9 cellular contexts compared by ENCODE assay signal in genomic region chr5:175478008-175478383, GRCh38. TPM values are rescaled to one million over a fixed set of nuclear protein-coding genes. Genes with fewer than 3 reads are reported as not detected.
DNase-seq lines count a peak whose midpoint lies in the region; ATAC-seq lines count a peak whose summit lies in the region.
"Had no signal": no experiment of that assay in that cellular context is flagged by ENCODE, and none has a peak within 500 bp of the region (broad histone marks: within the 10 kb centered on the region; RNA-seq: fewer than 3 reads in every experiment).

No MANE protein-coding gene starts in this region.

- intact Hi-C loops in activated CD4-positive, alpha-beta T cell treated with anti-CD3 and anti-CD28 coated beads, Interleukin-2, amount 10 ng/mL, durations not matched to agents 24 days and 14 days (cut with micrococcal nuclease) = loop anchor here (1.0 to 2.0 kb wide), 3 partner anchors 13 to 179 kb away; no protein-coding TSS in a partner anchor

- peaks cover 3% of the 10 kb centered on the region for H3K36me3 ChIP-seq in thymus (ENCODE audit: control insufficient read depth, insufficient read depth)

- H3K9me3 Mint-ChIP-seq in activated CD4-positive, alpha-beta T cell treated with anti-CD3 and anti-CD28 coated beads, Interleukin-2, amount 10 ng/mL, durations not matched to agents 24 days and 14 days = peaks cover 3% of the 10 kb centered on the region
- no peaks in the 10 kb centered on the region for H3K9me3 Mint-ChIP-seq in activated naive CD8-positive, alpha-beta T cell treated with anti-CD3 and anti-CD28 coated beads, Interleukin-2, amount 50 U/mL, for 24 hours

- peak overlapping the region; percentile 66 for H3K27ac ChIP-seq in thymus (ENCODE audit: low read depth)

- H3K4me3 ChIP-seq in thymus (ENCODE audit: low read length) = peak overlapping the region; percentile 74

- H3K27me3 ChIP-seq in thymus (ENCODE audit: control insufficient read depth, insufficient read depth) = peaks cover 9% of the 10 kb centered on the region

- peaks cover 14% of the 10 kb centered on the region for H3K4me1 ChIP-seq in thymus (ENCODE audit: control insufficient read depth, insufficient read depth, low read length)

- peak overlapping the region; percentile 77 for H3K4me3 Mint-ChIP-seq in activated CD4-positive, alpha-beta T cell treated with anti-CD3 and anti-CD28 coated beads, Interleukin-2, amount 10 ng/mL, durations not matched to agents 24 days and 14 days
- H3K4me3 Mint-ChIP-seq in activated naive CD8-positive, alpha-beta T cell treated with anti-CD3 and anti-CD28 coated beads, Interleukin-2, amount 50 U/mL, for 24 hours = peak overlapping the region; percentile 74

- no peaks in the 10 kb centered on the region for H3K9me3 ChIP-seq in thymus (ENCODE audit: control insufficient read depth)

- no peak for DNase-seq in activated CD4-positive, alpha-beta T cell treated with anti-CD3 and anti-CD28 coated beads, Interleukin-2, amount 10 ng/mL, durations not matched to agents 24 days and 14 days
- no peak for DNase-seq in activated CD4-positive, alpha-beta T cell treated with anti-CD3 and anti-CD28 coated beads for 4 hours
- no peak for DNase-seq in activated naive CD8-positive, alpha-beta T cell treated with anti-CD3 and anti-CD28 coated beads, Interleukin-2, amount 50 U/mL, for 24 hours
- peak; percentile 76 for DNase-seq in left kidney (ENCODE audit: low read depth, low spot score)
- DNase-seq in Kasumi-1 (lab: John Stamatoyannopoulos, UW) = no peak
- no peak for DNase-seq in NOMO-1 (lab: John Stamatoyannopoulos, UW; ENCODE audit: unreplicated experiment in 2 of 2)

- H3K36me3 Mint-ChIP-seq in activated CD4-positive, alpha-beta T cell treated with anti-CD3 and anti-CD28 coated beads, Interleukin-2, amount 10 ng/mL, durations not matched to agents 24 days and 14 days (ENCODE audit: low read depth) = peaks cover 38% of the 10 kb centered on the region
- peaks cover 42% of the 10 kb centered on the region for H3K36me3 Mint-ChIP-seq in activated naive CD8-positive, alpha-beta T cell treated with anti-CD3 and anti-CD28 coated beads, Interleukin-2, amount 50 U/mL, for 24 hours (ENCODE audit: low read depth)

- peaks cover 11% of the 10 kb centered on the region for H3K27me3 Mint-ChIP-seq in activated CD4-positive, alpha-beta T cell treated with anti-CD3 and anti-CD28 coated beads, Interleukin-2, amount 10 ng/mL, durations not matched to agents 24 days and 14 days
- H3K27me3 Mint-ChIP-seq in activated naive CD8-positive, alpha-beta T cell treated with anti-CD3 and anti-CD28 coated beads, Interleukin-2, amount 50 U/mL, for 24 hours = peaks cover 1% of the 10 kb centered on the region

- peak overlapping the region; percentile 71 for H3K27ac Mint-ChIP-seq in activated CD4-positive, alpha-beta T cell treated with anti-CD3 and anti-CD28 coated beads, Interleukin-2, amount 10 ng/mL, durations not matched to agents 24 days and 14 days
- no peak overlapping the region for H3K27ac Mint-ChIP-seq in activated naive CD8-positive, alpha-beta T cell treated with anti-CD3 and anti-CD28 coated beads, Interleukin-2, amount 50 U/mL, for 24 hours

- no peak for ATAC-seq in activated naive CD8-positive, alpha-beta T cell treated with anti-CD3 and anti-CD28 coated beads, Interleukin-2, amount 50 U/mL, for 24 hours
- no peak for ATAC-seq in GM19023 (IDR thresholded peaks at IDR 0.05; ENCODE audit: unreplicated experiment)

- peaks cover 43% of the 10 kb centered on the region for H3K4me1 Mint-ChIP-seq in activated CD4-positive, alpha-beta T cell treated with anti-CD3 and anti-CD28 coated beads, Interleukin-2, amount 10 ng/mL, durations not matched to agents 24 days and 14 days
- H3K4me1 Mint-ChIP-seq in activated naive CD8-positive, alpha-beta T cell treated with anti-CD3 and anti-CD28 coated beads, Interleukin-2, amount 50 U/mL, for 24 hours = peaks cover 49% of the 10 kb centered on the region

- whole genome bisulfite sequencing in thymus = 6% methylated on average over 12 of the region's 12 CpGs

RNA-seq across cellular contexts. Expression of gene SFXN1, which starts 0.4 kb away (rescaled TPM):
- 390 and 404 TPM in 2 replicates for total RNA-seq in activated CD4-positive, alpha-beta T cell treated with anti-CD3 and anti-CD28 coated beads, Interleukin-2, amount 10 ng/mL, durations not matched to agents 24 days and 14 days
- polyA plus RNA-seq in thymus = 22.3 TPM

RNA-seq across cellular contexts. Expression of gene DRD1, which starts 34.0 kb away (rescaled TPM):
- total RNA-seq in activated CD4-positive, alpha-beta T cell treated with anti-CD3 and anti-CD28 coated beads, Interleukin-2, amount 10 ng/mL, durations not matched to agents 24 days and 14 days = 0.07 TPM in 1 of 2 replicates, not detected in the other
- 0.41 TPM for polyA plus RNA-seq in thymus
- total RNA-seq: SK-MEL-5 had no signal
